1 cellular context compared by ENCODE assay signal in the genomic region with DNA sequence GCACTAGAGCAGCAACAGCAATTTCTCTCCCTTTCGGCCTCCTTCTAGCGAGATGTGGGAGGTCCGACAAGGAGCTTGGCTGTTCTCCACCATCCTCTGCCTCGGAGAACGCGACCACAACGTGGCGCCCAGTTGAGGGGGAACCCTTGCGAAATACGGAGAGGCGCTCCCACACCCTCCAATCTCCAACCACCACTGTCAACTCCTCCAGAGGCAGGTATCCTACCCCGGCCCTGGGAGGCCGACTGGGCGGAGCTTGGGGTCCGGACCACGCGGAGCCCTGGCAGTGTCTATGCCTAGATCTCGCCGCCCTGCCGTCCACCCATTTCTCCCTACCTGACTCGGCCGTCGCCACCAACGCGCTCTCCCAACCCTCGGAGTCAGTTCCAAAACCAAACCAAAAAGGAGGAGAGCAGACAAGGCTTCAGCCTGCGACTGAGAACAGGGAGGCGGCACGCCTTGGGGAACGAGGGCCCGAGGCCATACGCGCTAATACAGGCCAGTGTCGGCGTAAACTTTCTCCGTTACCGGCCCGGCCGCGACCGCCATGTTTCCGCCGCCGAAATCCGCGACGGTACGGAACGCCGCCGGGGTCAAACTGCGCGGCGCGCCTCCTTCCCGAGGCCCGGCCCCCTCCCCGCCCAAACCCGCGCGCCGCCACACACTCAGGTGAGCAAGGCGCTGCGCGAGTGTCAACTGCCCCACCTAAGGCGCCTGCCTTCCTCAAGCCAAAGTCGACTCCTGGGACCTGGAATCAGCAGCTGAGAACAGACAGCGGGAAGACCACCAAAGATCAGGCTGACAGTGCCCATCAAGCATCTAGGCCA.
TF ChIP-seq lines count a peak whose summit lies in the region.

A gene with protein sequence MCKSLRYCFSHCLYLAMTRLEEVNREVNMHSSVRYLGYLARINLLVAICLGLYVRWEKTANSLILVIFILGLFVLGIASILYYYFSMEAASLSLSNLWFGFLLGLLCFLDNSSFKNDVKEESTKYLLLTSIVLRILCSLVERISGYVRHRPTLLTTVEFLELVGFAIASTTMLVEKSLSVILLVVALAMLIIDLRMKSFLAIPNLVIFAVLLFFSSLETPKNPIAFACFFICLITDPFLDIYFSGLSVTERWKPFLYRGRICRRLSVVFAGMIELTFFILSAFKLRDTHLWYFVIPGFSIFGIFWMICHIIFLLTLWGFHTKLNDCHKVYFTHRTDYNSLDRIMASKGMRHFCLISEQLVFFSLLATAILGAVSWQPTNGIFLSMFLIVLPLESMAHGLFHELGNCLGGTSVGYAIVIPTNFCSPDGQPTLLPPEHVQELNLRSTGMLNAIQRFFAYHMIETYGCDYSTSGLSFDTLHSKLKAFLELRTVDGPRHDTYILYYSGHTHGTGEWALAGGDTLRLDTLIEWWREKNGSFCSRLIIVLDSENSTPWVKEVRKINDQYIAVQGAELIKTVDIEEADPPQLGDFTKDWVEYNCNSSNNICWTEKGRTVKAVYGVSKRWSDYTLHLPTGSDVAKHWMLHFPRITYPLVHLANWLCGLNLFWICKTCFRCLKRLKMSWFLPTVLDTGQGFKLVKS (minus strand): TSS at position 570 of the 827 bp plus-strand sequence. CDS start 5,568 bp downstream, outside the sequence.

TF ChIP-seq in K562, 482 proteins besides CTCF, POLR2A, EP300 and RAD21 (continued from another document and continues in another):
- TF ChIP-seq, protein P1, sequence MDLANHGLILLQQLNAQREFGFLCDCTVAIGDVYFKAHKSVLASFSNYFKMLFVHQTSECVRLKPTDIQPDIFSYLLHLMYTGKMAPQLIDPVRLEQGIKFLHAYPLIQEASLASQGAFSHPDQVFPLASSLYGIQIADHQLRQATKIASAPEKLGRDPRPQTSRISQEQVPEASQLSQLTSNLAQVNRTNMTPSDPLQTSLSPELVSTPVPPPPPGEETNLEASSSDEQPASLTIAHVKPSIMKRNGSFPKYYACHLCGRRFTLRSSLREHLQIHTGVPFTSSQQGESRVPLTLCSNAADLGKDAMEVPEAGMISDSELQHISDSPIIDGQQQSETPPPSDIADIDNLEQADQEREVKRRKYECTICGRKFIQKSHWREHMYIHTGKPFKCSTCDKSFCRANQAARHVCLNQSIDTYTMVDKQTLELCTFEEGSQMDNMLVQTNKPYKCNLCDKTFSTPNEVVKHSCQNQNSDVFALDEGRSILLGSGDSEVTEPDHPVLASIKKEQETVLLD (IDR thresholded peaks at IDR 0.05): peak; percentile 75
- TF ChIP-seq, protein P2, sequence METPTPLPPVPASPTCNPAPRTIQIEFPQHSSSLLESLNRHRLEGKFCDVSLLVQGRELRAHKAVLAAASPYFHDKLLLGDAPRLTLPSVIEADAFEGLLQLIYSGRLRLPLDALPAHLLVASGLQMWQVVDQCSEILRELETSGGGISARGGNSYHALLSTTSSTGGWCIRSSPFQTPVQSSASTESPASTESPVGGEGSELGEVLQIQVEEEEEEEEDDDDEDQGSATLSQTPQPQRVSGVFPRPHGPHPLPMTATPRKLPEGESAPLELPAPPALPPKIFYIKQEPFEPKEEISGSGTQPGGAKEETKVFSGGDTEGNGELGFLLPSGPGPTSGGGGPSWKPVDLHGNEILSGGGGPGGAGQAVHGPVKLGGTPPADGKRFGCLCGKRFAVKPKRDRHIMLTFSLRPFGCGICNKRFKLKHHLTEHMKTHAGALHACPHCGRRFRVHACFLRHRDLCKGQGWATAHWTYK (CRISPR knock-in tag; IDR thresholded peaks at IDR 0.05): 0 out of 2 replicates have a peak, but pooled peaks have one; percentile 60
- no peak for TF ChIP-seq MEF2A (IDR thresholded peaks at IDR 0.05; ENCODE audit: control insufficient read depth, low read depth, low read length)
- TF ChIP-seq RBM22 (IDR thresholded peaks at IDR 0.05; ENCODE audit: low read depth, low read length, poor library complexity, severe bottlenecking): peak; percentile 40
- TF ChIP-seq BCL6 (CRISPR knock-in tag; IDR thresholded peaks at IDR 0.05): no peak
- TF ChIP-seq PHB (CRISPR knock-in tag; IDR thresholded peaks at IDR 0.05): 0 out of 2 replicates have a peak, but pooled peaks have one; percentile 34
- no peak for TF ChIP-seq ZNF324 (CRISPR knock-in tag; IDR thresholded peaks at IDR 0.05)
- peak; percentile 68 for TF ChIP-seq CBFB (CRISPR knock-in tag; IDR thresholded peaks at IDR 0.05)
- TF ChIP-seq DIDO1 (tag; IDR thresholded peaks at IDR 0.05; ENCODE audit: low read depth): peak; percentile 73
- TF ChIP-seq GABPB1 (CRISPR knock-in tag; IDR thresholded peaks at IDR 0.05): peak; percentile 74; the same call in 1 of the 2 replicates
- TF ChIP-seq ZNF121 (CRISPR knock-in tag; conservative IDR thresholded peaks at IDR 0.05): no peak; the same call in 1 of the 2 replicates
- peak; percentile 71 for TF ChIP-seq HNRNPLL (IDR thresholded peaks at IDR 0.05; ENCODE audit: low read depth, low read length, poor library complexity, severe bottlenecking)
- TF ChIP-seq CHD2 (IDR thresholded peaks at IDR 0.05; ENCODE audit: low read depth, low read length): 0 out of 2 replicates have a peak, but pooled peaks have one; percentile 9
- peak; percentile 99 for TF ChIP-seq MTA3 (IDR thresholded peaks at IDR 0.05; ENCODE audit: borderline replicate concordance)
- TF ChIP-seq MAFK (IDR thresholded peaks at IDR 0.05; ENCODE audit: low read length): no peak
- TF ChIP-seq XRCC5 (IDR thresholded peaks at IDR 0.05; ENCODE audit: low read depth, low read length): 0 out of 2 replicates have a peak, but pooled peaks have one; percentile 65
- TF ChIP-seq RFX5 (IDR thresholded peaks at IDR 0.05; ENCODE audit: low read depth, low read length): no peak
- TF ChIP-seq GABPA (tag; conservative IDR thresholded peaks at IDR 0.05; ENCODE audit: low read depth): 0 out of 2 replicates have a peak, but pooled peaks have one; percentile 57
- TF ChIP-seq, protein P3, sequence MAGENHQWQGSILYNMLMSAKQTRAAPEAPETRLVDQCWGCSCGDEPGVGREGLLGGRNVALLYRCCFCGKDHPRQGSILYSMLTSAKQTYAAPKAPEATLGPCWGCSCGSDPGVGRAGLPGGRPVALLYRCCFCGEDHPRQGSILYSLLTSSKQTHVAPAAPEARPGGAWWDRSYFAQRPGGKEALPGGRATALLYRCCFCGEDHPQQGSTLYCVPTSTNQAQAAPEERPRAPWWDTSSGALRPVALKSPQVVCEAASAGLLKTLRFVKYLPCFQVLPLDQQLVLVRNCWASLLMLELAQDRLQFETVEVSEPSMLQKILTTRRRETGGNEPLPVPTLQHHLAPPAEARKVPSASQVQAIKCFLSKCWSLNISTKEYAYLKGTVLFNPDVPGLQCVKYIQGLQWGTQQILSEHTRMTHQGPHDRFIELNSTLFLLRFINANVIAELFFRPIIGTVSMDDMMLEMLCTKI (IDR thresholded peaks at IDR 0.05; ENCODE audit: partially characterized antibody): no peak
- no peak for TF ChIP-seq CHD1 (IDR thresholded peaks at IDR 0.05; ENCODE audit: low read length)
- no peak for TF ChIP-seq ZZZ3 (IDR thresholded peaks at IDR 0.05)
- TF ChIP-seq, protein P4, sequence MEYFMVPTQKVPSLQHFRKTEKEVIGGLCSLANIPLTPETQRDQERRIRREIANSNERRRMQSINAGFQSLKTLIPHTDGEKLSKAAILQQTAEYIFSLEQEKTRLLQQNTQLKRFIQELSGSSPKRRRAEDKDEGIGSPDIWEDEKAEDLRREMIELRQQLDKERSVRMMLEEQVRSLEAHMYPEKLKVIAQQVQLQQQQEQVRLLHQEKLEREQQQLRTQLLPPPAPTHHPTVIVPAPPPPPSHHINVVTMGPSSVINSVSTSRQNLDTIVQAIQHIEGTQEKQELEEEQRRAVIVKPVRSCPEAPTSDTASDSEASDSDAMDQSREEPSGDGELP (CRISPR knock-in tag; IDR thresholded peaks at IDR 0.05; ENCODE audit: borderline replicate concordance): peak; percentile 90
- TF ChIP-seq, protein P5, sequence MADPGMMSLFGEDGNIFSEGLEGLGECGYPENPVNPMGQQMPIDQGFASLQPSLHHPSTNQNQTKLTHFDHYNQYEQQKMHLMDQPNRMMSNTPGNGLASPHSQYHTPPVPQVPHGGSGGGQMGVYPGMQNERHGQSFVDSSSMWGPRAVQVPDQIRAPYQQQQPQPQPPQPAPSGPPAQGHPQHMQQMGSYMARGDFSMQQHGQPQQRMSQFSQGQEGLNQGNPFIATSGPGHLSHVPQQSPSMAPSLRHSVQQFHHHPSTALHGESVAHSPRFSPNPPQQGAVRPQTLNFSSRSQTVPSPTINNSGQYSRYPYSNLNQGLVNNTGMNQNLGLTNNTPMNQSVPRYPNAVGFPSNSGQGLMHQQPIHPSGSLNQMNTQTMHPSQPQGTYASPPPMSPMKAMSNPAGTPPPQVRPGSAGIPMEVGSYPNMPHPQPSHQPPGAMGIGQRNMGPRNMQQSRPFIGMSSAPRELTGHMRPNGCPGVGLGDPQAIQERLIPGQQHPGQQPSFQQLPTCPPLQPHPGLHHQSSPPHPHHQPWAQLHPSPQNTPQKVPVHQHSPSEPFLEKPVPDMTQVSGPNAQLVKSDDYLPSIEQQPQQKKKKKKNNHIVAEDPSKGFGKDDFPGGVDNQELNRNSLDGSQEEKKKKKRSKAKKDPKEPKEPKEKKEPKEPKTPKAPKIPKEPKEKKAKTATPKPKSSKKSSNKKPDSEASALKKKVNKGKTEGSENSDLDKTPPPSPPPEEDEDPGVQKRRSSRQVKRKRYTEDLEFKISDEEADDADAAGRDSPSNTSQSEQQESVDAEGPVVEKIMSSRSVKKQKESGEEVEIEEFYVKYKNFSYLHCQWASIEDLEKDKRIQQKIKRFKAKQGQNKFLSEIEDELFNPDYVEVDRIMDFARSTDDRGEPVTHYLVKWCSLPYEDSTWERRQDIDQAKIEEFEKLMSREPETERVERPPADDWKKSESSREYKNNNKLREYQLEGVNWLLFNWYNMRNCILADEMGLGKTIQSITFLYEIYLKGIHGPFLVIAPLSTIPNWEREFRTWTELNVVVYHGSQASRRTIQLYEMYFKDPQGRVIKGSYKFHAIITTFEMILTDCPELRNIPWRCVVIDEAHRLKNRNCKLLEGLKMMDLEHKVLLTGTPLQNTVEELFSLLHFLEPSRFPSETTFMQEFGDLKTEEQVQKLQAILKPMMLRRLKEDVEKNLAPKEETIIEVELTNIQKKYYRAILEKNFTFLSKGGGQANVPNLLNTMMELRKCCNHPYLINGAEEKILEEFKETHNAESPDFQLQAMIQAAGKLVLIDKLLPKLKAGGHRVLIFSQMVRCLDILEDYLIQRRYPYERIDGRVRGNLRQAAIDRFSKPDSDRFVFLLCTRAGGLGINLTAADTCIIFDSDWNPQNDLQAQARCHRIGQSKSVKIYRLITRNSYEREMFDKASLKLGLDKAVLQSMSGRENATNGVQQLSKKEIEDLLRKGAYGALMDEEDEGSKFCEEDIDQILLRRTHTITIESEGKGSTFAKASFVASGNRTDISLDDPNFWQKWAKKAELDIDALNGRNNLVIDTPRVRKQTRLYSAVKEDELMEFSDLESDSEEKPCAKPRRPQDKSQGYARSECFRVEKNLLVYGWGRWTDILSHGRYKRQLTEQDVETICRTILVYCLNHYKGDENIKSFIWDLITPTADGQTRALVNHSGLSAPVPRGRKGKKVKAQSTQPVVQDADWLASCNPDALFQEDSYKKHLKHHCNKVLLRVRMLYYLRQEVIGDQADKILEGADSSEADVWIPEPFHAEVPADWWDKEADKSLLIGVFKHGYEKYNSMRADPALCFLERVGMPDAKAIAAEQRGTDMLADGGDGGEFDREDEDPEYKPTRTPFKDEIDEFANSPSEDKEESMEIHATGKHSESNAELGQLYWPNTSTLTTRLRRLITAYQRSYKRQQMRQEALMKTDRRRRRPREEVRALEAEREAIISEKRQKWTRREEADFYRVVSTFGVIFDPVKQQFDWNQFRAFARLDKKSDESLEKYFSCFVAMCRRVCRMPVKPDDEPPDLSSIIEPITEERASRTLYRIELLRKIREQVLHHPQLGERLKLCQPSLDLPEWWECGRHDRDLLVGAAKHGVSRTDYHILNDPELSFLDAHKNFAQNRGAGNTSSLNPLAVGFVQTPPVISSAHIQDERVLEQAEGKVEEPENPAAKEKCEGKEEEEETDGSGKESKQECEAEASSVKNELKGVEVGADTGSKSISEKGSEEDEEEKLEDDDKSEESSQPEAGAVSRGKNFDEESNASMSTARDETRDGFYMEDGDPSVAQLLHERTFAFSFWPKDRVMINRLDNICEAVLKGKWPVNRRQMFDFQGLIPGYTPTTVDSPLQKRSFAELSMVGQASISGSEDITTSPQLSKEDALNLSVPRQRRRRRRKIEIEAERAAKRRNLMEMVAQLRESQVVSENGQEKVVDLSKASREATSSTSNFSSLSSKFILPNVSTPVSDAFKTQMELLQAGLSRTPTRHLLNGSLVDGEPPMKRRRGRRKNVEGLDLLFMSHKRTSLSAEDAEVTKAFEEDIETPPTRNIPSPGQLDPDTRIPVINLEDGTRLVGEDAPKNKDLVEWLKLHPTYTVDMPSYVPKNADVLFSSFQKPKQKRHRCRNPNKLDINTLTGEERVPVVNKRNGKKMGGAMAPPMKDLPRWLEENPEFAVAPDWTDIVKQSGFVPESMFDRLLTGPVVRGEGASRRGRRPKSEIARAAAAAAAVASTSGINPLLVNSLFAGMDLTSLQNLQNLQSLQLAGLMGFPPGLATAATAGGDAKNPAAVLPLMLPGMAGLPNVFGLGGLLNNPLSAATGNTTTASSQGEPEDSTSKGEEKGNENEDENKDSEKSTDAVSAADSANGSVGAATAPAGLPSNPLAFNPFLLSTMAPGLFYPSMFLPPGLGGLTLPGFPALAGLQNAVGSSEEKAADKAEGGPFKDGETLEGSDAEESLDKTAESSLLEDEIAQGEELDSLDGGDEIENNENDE (IDR thresholded peaks at IDR 0.05; ENCODE audit: low read depth, low read length): peak; percentile 33
- no peak; the same call in 1 of the 2 replicates for TF ChIP-seq ZNF134 (CRISPR knock-in tag; conservative IDR thresholded peaks at IDR 0.05)
- no peak for TF ChIP-seq PYGO2 (tag; IDR thresholded peaks at IDR 0.05)
- TF ChIP-seq ZFP1 (CRISPR knock-in tag; IDR thresholded peaks at IDR 0.05): no peak
- TF ChIP-seq SRSF1 (IDR thresholded peaks at IDR 0.05; ENCODE audit: low read depth, low read length): 0 out of 2 replicates have a peak, but pooled peaks have one; percentile 91
- TF ChIP-seq HNRNPUL1 (IDR thresholded peaks at IDR 0.05; ENCODE audit: low read length): no peak
- TF ChIP-seq, protein P6, sequence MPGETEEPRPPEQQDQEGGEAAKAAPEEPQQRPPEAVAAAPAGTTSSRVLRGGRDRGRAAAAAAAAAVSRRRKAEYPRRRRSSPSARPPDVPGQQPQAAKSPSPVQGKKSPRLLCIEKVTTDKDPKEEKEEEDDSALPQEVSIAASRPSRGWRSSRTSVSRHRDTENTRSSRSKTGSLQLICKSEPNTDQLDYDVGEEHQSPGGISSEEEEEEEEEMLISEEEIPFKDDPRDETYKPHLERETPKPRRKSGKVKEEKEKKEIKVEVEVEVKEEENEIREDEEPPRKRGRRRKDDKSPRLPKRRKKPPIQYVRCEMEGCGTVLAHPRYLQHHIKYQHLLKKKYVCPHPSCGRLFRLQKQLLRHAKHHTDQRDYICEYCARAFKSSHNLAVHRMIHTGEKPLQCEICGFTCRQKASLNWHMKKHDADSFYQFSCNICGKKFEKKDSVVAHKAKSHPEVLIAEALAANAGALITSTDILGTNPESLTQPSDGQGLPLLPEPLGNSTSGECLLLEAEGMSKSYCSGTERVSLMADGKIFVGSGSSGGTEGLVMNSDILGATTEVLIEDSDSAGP (CRISPR knock-in tag; IDR thresholded peaks at IDR 0.05): 0 out of 2 replicates have a peak, but pooled peaks have one; percentile 65
- TF ChIP-seq TCFL5 (CRISPR knock-in tag; conservative IDR thresholded peaks at IDR 0.05): no peak
- TF ChIP-seq TCF3 (CRISPR knock-in tag; IDR thresholded peaks at IDR 0.05): peak; percentile 6; the same call in 1 of the 2 replicates
